Comparison of ENCODE assay signal across 7 cellular contexts in the genomic region with DNA sequence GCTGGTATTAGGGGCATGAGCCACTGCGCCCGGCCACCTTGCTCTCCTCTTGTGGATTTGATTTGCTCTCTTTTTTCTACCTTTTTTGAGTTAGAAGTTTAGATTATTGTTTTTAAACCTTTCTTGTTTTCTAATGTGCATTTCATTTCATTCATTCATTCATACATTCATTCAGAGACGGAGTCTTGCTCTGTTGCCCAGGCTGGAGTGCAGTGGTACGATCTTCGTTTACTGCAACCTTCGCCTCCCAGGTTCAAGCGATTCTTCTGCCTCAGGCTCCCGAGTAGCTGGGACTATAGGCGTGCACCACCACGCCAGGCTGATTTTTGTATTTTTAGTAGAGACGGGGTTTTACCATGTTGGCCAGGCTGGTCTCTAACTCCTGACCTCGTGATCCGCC. TPM values are rescaled to one million over a fixed set of nuclear protein-coding genes. Genes with fewer than 3 reads are reported as not detected.
A peak's percentile ranks its signal among the peaks of the same experiment; 100 is the strongest.
DNase-seq lines count a peak whose midpoint lies in the region; ATAC-seq, FAIRE-seq and TF ChIP-seq lines count a peak whose summit lies in the region.
"Not testable (repeated sequence)": the region's sequence is repeated elsewhere in the genome, so short reads cannot be mapped to it uniquely, and the experiment has no call there.

No MANE protein-coding gene starts in this region.

- not testable (repeated sequence) for TF ChIP-seq EP300 in K562 (IDR thresholded peaks at IDR 0.05; ENCODE audit: low read length)

- DNase-seq in CD8-positive, alpha-beta T cell; PC-9; activated B cell treated with CpG ODN at 0.5 μM for 24 hours; K562 (ENCODE audit: extremely low read depth in 1 of 4, low spot score in 3 of 4); esophagus squamous epithelium (lab: John Stamatoyannopoulos, UW); naive B cell: not testable (repeated sequence)

- H3K36me3 ChIP-seq in CD8-positive, alpha-beta T cell (ENCODE audit: insufficient read depth, low read length); PC-9 (ENCODE audit: low read depth); K562 (ENCODE audit: control insufficient read depth, insufficient read depth, low read length); esophagus squamous epithelium: not testable (repeated sequence)

- POLR2A ChIA-PET in CD8-positive, alpha-beta T cell (lab: Charles Lee) = interaction anchor here (0.9 to 3.6 kb wide), 2 partner anchors 11 to 33 kb away, joined by 3 to 30 read pairs; no protein-coding TSS in a partner anchor
- POLR2A ChIA-PET in PC-9 (lab: Charles Lee; ENCODE audit: unreplicated experiment) = not testable (repeated sequence)
- POLR2A ChIA-PET in activated B cell treated with CpG ODN at 0.5 μM for 24 hours (lab: Charles Lee) = interaction anchor here (2.3 to 4.3 kb wide), 2 partner anchors 11 to 38 kb away, joined by 20 to 38 read pairs; partner anchors contain the start of genes ADK and AP3M1
- POLR2A ChIA-PET in K562 (lab: Yijun Ruan, JAX) = interaction anchor here (1.0 to 4.1 kb wide), 2 partner anchors 11 to 14 kb away, joined by 3 to 41 read pairs; no protein-coding TSS in a partner anchor

- H3K4me2 ChIP-seq in PC-9 = peak overlapping the region; percentile 85
- H3K4me2 ChIP-seq in K562 (ENCODE audit: insufficient read depth, low read length) = not testable (repeated sequence)

- CTCF ChIA-PET in CD8-positive, alpha-beta T cell (lab: Charles Lee); activated B cell treated with CpG ODN at 0.5 μM for 24 hours (lab: Charles Lee); K562 (lab: Yijun Ruan, JAX; ENCODE audit: low intra/inter-chr PET ratio): not testable (repeated sequence)
- CTCF ChIA-PET in PC-9 (lab: Charles Lee) = interaction anchor here (0.7 kb wide), 1 partner anchor 40 kb away, joined by 3 read pairs; no protein-coding TSS in a partner anchor

- 97% methylated on average over 13 of the region's 13 CpGs for WGBS in K562 (ENCODE audit: insufficient coverage, low coverage, missing lambda C conversion rate)
- 87 to 91% methylated on average over 13 of the region's 13 CpGs for WGBS in esophagus squamous epithelium, 2 donors

- H3K4me1 Mint-ChIP-seq in CD8-positive, alpha-beta T cell (ENCODE audit: low read depth) = peaks cover 57% of the 10 kb centered on the region
- H3K4me1 Mint-ChIP-seq in activated B cell treated with CpG ODN at 0.5 μM for 24 hours (peaks cover 75% of the 10 kb centered on the region), naive B cell (peaks cover 65 to 89% (median 82%) of the 10 kb centered on the region in 3 donors)
- H3K4me1 Mint-ChIP-seq in stimulated activated memory B cell treated with anti-CD40 and anti-IgM and Interleukin-4, amounts not matched to agents 10 μg/mL and 1 μg/mL and 100 μg/mL, for 72 hours = peaks cover 72% of the 10 kb centered on the region

- H3K79me2 ChIP-seq in PC-9 (ENCODE audit: low read depth) (peaks cover 90% of the 10 kb centered on the region), K562 (ENCODE audit: control insufficient read depth, insufficient read depth, low read length) (peaks cover 86% of the 10 kb centered on the region)

- H3K9me3 ChIP-seq in CD8-positive, alpha-beta T cell (ENCODE audit: low read length); PC-9 (ENCODE audit: insufficient read depth, low read depth); K562 (replicated peaks; ENCODE audit: control insufficient read depth, insufficient read depth, low read depth, low read length); esophagus squamous epithelium: not testable (repeated sequence)

- BruUV-seq in PC-9 (replicated peaks; lab: Mats Ljungman, UMichigan); K562 (replicated peaks; lab: Mats Ljungman, UMichigan): not testable (repeated sequence)

- H2AFZ ChIP-seq in PC-9; K562 (ENCODE audit: low read depth, low read length): not testable (repeated sequence)

- H3K9ac ChIP-seq in K562 (ENCODE audit: insufficient read depth in 1 of 2, low read depth in 2 of 2, low read length in 2 of 2) = not testable (repeated sequence)

- not testable (repeated sequence) for H3K27me3 Mint-ChIP-seq in CD8-positive, alpha-beta T cell (ENCODE audit: low read depth); activated B cell treated with CpG ODN at 0.5 μM for 24 hours; naive B cell; stimulated activated memory B cell treated with anti-CD40 and anti-IgM and Interleukin-4, amounts not matched to agents 10 μg/mL and 1 μg/mL and 100 μg/mL, for 72 hours

- not testable (repeated sequence) for TF ChIP-seq POLR2A in K562 (conservative IDR thresholded peaks at IDR 0.05); esophagus squamous epithelium (IDR thresholded peaks at IDR 0.05)

- H3K9me1 ChIP-seq in K562 (ENCODE audit: control insufficient read depth, insufficient read depth, low read length) = not testable (repeated sequence)

- not testable (repeated sequence) for H3K36me3 Mint-ChIP-seq in CD8-positive, alpha-beta T cell; activated B cell treated with CpG ODN at 0.5 μM for 24 hours (ENCODE audit: low read depth)
- peaks cover 0 to 11% of the 10 kb centered on the region in 2 donors for H3K36me3 Mint-ChIP-seq in naive B cell
- H3K36me3 Mint-ChIP-seq in stimulated activated memory B cell treated with anti-CD40 and anti-IgM and Interleukin-4, amounts not matched to agents 10 μg/mL and 1 μg/mL and 100 μg/mL, for 72 hours = peaks cover 16% of the 10 kb centered on the region

- TF ChIP-seq CTCF in CD8-positive, alpha-beta T cell (IDR thresholded peaks at IDR 0.05); PC-9 (conservative IDR thresholded peaks at IDR 0.05); activated B cell treated with CpG ODN at 0.5 μM for 24 hours (IDR thresholded peaks at IDR 0.05); K562 (IDR thresholded peaks at IDR 0.05 in 2 of 3, conservative IDR thresholded peaks at IDR 0.05 in 1 of 3; ENCODE audit: insufficient read depth in 2 of 3, low read depth in 1 of 3, low read length in 3 of 3); esophagus squamous epithelium (IDR thresholded peaks at IDR 0.05): not testable (repeated sequence)

- not testable (repeated sequence) for H3K27ac ChIP-seq in CD8-positive, alpha-beta T cell (ENCODE audit: low read depth, low read length); K562 (ENCODE audit: extremely low read depth, low read depth, low read length)
- peak overlapping the region; percentile 96 for H3K27ac ChIP-seq in PC-9
- H3K27ac ChIP-seq in esophagus squamous epithelium = peak overlapping the region in 3 of 4 donors; percentile 84 to 90 (median 86)

- H3K4me3 ChIP-seq in CD8-positive, alpha-beta T cell (ENCODE audit: low read depth, low read length); PC-9; K562; esophagus squamous epithelium: not testable (repeated sequence)

- H3K27me3 ChIP-seq in CD8-positive, alpha-beta T cell (ENCODE audit: insufficient read depth, low read length); PC-9 (ENCODE audit: insufficient read depth, low read depth); K562 (ENCODE audit: control insufficient read depth in 2 of 2, insufficient read depth in 2 of 2, low read length in 2 of 2); esophagus squamous epithelium: not testable (repeated sequence)

- H3K9me2 ChIP-seq in PC-9 (ENCODE audit: insufficient read depth) = not testable (repeated sequence)

- in situ Hi-C loops in K562 (cut with MboI) = not testable (repeated sequence)

- H3K27ac Mint-ChIP-seq in CD8-positive, alpha-beta T cell = peak overlapping the region; percentile 32
- H3K27ac Mint-ChIP-seq in activated B cell treated with CpG ODN at 0.5 μM for 24 hours (peak overlapping the region; percentile 92), naive B cell (peak overlapping the region in 5 of 6 donors; percentile 61 to 95 (median 78))
- peak overlapping the region; percentile 86 for H3K27ac Mint-ChIP-seq in stimulated activated memory B cell treated with anti-CD40 and anti-IgM and Interleukin-4, amounts not matched to agents 10 μg/mL and 1 μg/mL and 100 μg/mL, for 72 hours

- ATAC-seq in CD8-positive, alpha-beta T cell; activated B cell treated with CpG ODN at 0.5 μM for 24 hours (ENCODE audit: low read depth); K562; naive B cell (ENCODE audit: low read depth in 2 of 2); stimulated activated memory B cell treated with anti-CD40 and anti-IgM and Interleukin-4, amounts not matched to agents 10 μg/mL and 1 μg/mL and 100 μg/mL, for 72 hours: not testable (repeated sequence)

- intact Hi-C loops in CD8-positive, alpha-beta T cell (cut with DNase I, micrococcal nuclease); PC-9 (cut with micrococcal nuclease; ENCODE audit: unreplicated experiment); activated B cell treated with CpG ODN at 0.5 μM for 24 hours (cut with micrococcal nuclease); K562 (cut with micrococcal nuclease); esophagus squamous epithelium (cut with DNase I): not testable (repeated sequence)

- not testable (repeated sequence) for FAIRE-seq in K562 (lab: Jason Lieb, UNC)

- H4K20me1 ChIP-seq in PC-9 (ENCODE audit: insufficient read depth); K562 (replicated peaks; ENCODE audit: control insufficient read depth, insufficient read depth, low read length): not testable (repeated sequence)

- H3F3A ChIP-seq in PC-9 (ENCODE audit: insufficient read depth, low read depth) = peaks cover 46% of the 10 kb centered on the region

- H3K9me3 Mint-ChIP-seq in CD8-positive, alpha-beta T cell; activated B cell treated with CpG ODN at 0.5 μM for 24 hours; naive B cell; stimulated activated memory B cell treated with anti-CD40 and anti-IgM and Interleukin-4, amounts not matched to agents 10 μg/mL and 1 μg/mL and 100 μg/mL, for 72 hours: not testable (repeated sequence)

- not testable (repeated sequence) for H3K4me3 Mint-ChIP-seq in CD8-positive, alpha-beta T cell; activated B cell treated with CpG ODN at 0.5 μM for 24 hours; stimulated activated memory B cell treated with anti-CD40 and anti-IgM and Interleukin-4, amounts not matched to agents 10 μg/mL and 1 μg/mL and 100 μg/mL, for 72 hours
- H3K4me3 Mint-ChIP-seq in naive B cell = peak overlapping the region in 4 of 8 donors; percentile 35 to 59 (median 44)

- peaks cover 24% of the 10 kb centered on the region for H3K4me1 ChIP-seq in CD8-positive, alpha-beta T cell (ENCODE audit: insufficient read depth, low read length)
- peaks cover 70% of the 10 kb centered on the region for H3K4me1 ChIP-seq in PC-9 (replicated peaks; ENCODE audit: insufficient read depth)
- not testable (repeated sequence) for H3K4me1 ChIP-seq in K562 (replicated peaks in 1 of 2; ENCODE audit: control insufficient read depth in 2 of 2, insufficient read depth in 2 of 2, low read length in 2 of 2)
- H3K4me1 ChIP-seq in esophagus squamous epithelium = peaks cover 21 to 72% (median 28%) of the 10 kb centered on the region in 3 donors

- not testable (repeated sequence) for TF ChIP-seq RAD21 in K562 (CRISPR knock-in tag; conservative IDR thresholded peaks at IDR 0.05 in 1 of 2, IDR thresholded peaks at IDR 0.05 in 1 of 2)

RNA-seq across cellular contexts. Expression of gene ADK, which starts 37.6 kb away (rescaled TPM):
- 10 to 100 TPM; 20.7 to 21.8 TPM for total RNA-seq in CD8-positive, alpha-beta T cell
- total RNA-seq in PC-9 (2021) (133 and 159 TPM in 2 replicates), activated B cell treated with CpG ODN at 0.5 μM for 24 hours (46.1 and 47.5 TPM in 2 replicates), K562 (2014; rRNA removed) (50.5 and 54.2 TPM in 2 replicates), K562 (2014; rRNA removed; fragmentation: Illumina TruSeq; extraction: Trizol) (72.6 and 87.9 TPM in 2 replicates), K562 (2015; rRNA removed; fragmentation: Illumina TruSeq; extraction: Trizol) (61.1 and 65.4 TPM in 2 replicates), K562 (2021) (73.6 and 75.1 TPM in 2 replicates), esophagus squamous epithelium (10 to 100 TPM; 43.3 to 78.4 (median 68.4) TPM)
- total RNA-seq in K562 (2011; cell fraction: chromatin; rRNA removed; ENCODE audit: low replicate concordance) = 43.7 and 86.9 TPM in 2 replicates
- 26.2 and 32.6 TPM in 2 replicates for total RNA-seq in K562 (2011; cell fraction: nucleolus; rRNA removed)
- total RNA-seq in K562 (2011; cell fraction: nucleoplasm; rRNA removed) = 31.7 and 37.8 TPM in 2 replicates
- polyA plus RNA-seq in K562 (2011; rRNA removed) (55.4 and 88.5 TPM in 2 replicates), K562 (2014; fragmentation: Illumina TruSeq; extraction: Trizol) (77.8 and 78.9 TPM in 2 replicates), K562 (2014; fragmentation: Nextera tagmentation; extraction: Ambion mirVana) (10 to 100 TPM; 83.6 to 97.8 TPM), K562 (2014; rRNA removed) (65.8 and 71.0 TPM in 2 replicates), naive B cell (ENCODE audit: low read depth in 6 of 6) (100 to 1,000 TPM; 240 to 379 (median 288) TPM)
- polyA plus RNA-seq in K562 (2011; cell fraction: cytosol; rRNA removed) = 15.0 and 24.2 TPM in 2 replicates
- polyA plus RNA-seq in K562 (2011; cell fraction: nucleus; rRNA removed) = 10.0 and 16.4 TPM in 2 replicates
- 42.2 and 50.7 TPM in 2 replicates for polyA plus RNA-seq in K562 (2012)
- polyA minus RNA-seq in K562 (2011; rRNA and poly(A)+ RNA removed) = 59.0 and 60.1 TPM in 2 replicates
- 15.1 and 21.9 TPM in 2 replicates for polyA minus RNA-seq in K562 (2011; cell fraction: cytosol; rRNA and poly(A)+ RNA removed)
- polyA minus RNA-seq in K562 (2011; cell fraction: nucleus; rRNA and poly(A)+ RNA removed) = 25.7 and 34.8 TPM in 2 replicates

RNA-seq across cellular contexts. Expression of gene AP3M1, which starts 38.0 kb away (rescaled TPM):
- 10 to 100 TPM; 18.7 to 22.8 TPM for total RNA-seq in CD8-positive, alpha-beta T cell
- total RNA-seq in PC-9 (2021) (44.0 and 59.4 TPM in 2 replicates), activated B cell treated with CpG ODN at 0.5 μM for 24 hours (55.9 and 61.7 TPM in 2 replicates), K562 (2014; rRNA removed) (44.3 and 48.1 TPM in 2 replicates), K562 (2014; rRNA removed; fragmentation: Illumina TruSeq; extraction: Trizol) (67.1 and 75.5 TPM in 2 replicates), K562 (2015; rRNA removed; fragmentation: Illumina TruSeq; extraction: Trizol) (61.4 and 67.6 TPM in 2 replicates), K562 (2021) (66.8 and 67.8 TPM in 2 replicates), esophagus squamous epithelium (10 to 100 TPM; 23.0 to 26.1 (median 24.3) TPM)
- 79.8 and 112 TPM in 2 replicates for total RNA-seq in K562 (2011; cell fraction: chromatin; rRNA removed; ENCODE audit: low replicate concordance)
- 46.7 and 47.5 TPM in 2 replicates for total RNA-seq in K562 (2011; cell fraction: nucleolus; rRNA removed)
- 65.3 and 84.1 TPM in 2 replicates for total RNA-seq in K562 (2011; cell fraction: nucleoplasm; rRNA removed)
- polyA plus RNA-seq in K562 (2011; rRNA removed) (109 and 135 TPM in 2 replicates), K562 (2014; fragmentation: Illumina TruSeq; extraction: Trizol) (86.9 and 105 TPM in 2 replicates), K562 (2014; fragmentation: Nextera tagmentation; extraction: Ambion mirVana) (10 to 100 TPM; 54.7 to 89.9 TPM), K562 (2014; rRNA removed) (51.5 and 68.4 TPM in 2 replicates), naive B cell (ENCODE audit: low read depth in 6 of 6) (10 to 100 TPM; 28.8 to 40.8 (median 32.9) TPM)
- 39.8 and 73.5 TPM in 2 replicates for polyA plus RNA-seq in K562 (2011; cell fraction: cytosol; rRNA removed)
- polyA plus RNA-seq in K562 (2011; cell fraction: nucleus; rRNA removed) = 48.8 and 68.8 TPM in 2 replicates
- polyA plus RNA-seq in K562 (2012) = 53.8 and 71.1 TPM in 2 replicates
- polyA minus RNA-seq in K562 (2011; rRNA and poly(A)+ RNA removed) = 140 and 141 TPM in 2 replicates
- polyA minus RNA-seq in K562 (2011; cell fraction: cytosol; rRNA and poly(A)+ RNA removed) = 41.5 and 57.5 TPM in 2 replicates
- polyA minus RNA-seq in K562 (2011; cell fraction: nucleus; rRNA and poly(A)+ RNA removed) = 24.9 and 46.7 TPM in 2 replicates

Comparison
In these comparisons a context has a peak if more than half of its experiments do, and no peak if none do; other contexts are left out.
1. H3K27ac Mint-ChIP-seq: peak in every context shown above with its lines; median percentile 92 in activated B cell treated with CpG ODN at 0.5 μM for 24 hours; 86 in stimulated activated memory B cell treated with anti-CD40 and anti-IgM and Interleukin-4, amounts not matched to agents 10 μg/mL and 1 μg/mL and 100 μg/mL, for 72 hours; 78 in naive B cell; 32 in CD8-positive, alpha-beta T cell.